9 cellular contexts compared by ENCODE assay signal in the genomic region with DNA sequence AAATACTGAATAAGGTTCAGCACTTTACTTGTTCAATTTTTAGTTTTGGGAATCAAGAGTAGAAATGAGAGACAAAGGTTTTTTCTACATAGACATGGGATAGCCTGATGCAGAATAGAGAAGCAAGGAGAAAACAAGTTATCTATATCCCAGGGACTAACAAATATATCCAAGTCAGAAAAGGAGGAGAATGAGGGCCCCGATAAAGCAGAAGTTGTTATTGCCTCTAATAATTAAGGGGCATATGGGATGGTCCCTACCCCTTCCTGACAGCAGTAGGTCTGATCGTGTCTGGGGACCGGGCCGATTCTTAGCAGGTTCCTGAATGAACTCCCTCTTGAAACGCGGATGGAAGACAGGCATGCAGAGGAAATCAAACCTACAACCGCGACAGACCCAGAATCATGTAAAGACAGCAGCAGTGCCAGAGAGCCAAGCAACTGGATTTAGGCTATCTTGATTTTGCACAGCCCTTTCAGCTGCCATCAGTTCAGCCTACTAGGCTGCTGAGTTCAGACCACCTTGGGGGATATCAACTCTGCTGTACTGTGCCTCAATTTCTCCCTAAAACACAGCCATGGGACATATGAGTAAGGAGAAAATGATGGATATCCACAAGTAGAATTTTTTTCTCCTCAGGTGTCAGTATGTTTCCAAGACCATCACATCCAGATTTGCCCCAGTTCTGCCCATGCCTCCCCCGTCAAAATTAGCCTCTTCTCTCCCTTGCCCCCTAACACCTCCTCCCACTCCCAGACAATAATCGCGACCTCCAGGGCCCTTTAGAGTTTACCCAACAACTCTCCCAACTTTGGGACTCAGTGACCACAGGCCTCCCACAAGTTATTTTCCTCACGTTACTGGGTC. TPM values are rescaled to one million over a fixed set of nuclear protein-coding genes. Genes with fewer than 3 reads are reported as not detected.
DNase-seq lines count a peak whose midpoint lies in the region; ATAC-seq and TF ChIP-seq lines count a peak whose summit lies in the region.
"Had no signal": no experiment of that assay in that cellular context is flagged by ENCODE, and none has a peak within 500 bp of the region (broad histone marks: within the 10 kb centered on the region; RNA-seq: fewer than 3 reads in every experiment).

No MANE protein-coding gene starts in this region.

- H3K4me3 ChIP-seq in H7 (ENCODE audit: insufficient read depth, low read depth, low read length) (peak overlapping the region; percentile 77), foreskin fibroblast (ENCODE audit: low read depth in 1 of 2, low read length in 2 of 2) (peak overlapping the region; percentile 92 to 98), skeletal muscle satellite cell (ENCODE audit: low read length) (peak overlapping the region; percentile 83)

- H3K4me1 ChIP-seq in skeletal muscle satellite cell (ENCODE audit: control insufficient read depth, insufficient read depth, low read length) = peaks cover 24% of the 10 kb centered on the region

- POLR2A ChIA-PET in RWPE1 (lab: Yijun Ruan, JAX; ENCODE audit: low non-redundant PET) = interaction anchor here (0.6 kb wide), 1 partner anchor 16 kb away, joined by 7 read pairs; no protein-coding TSS in a partner anchor

- TF ChIP-seq CTCF in RWPE1 (conservative IDR thresholded peaks at IDR 0.05; ENCODE audit: low read depth) = no peak
- TF ChIP-seq CTCF in foreskin fibroblast (IDR thresholded peaks at IDR 0.05; ENCODE audit: low read depth, low read length) = no peak

- no peak overlapping the region for H3K27ac Mint-ChIP-seq in activated naive CD8-positive, alpha-beta T cell treated with anti-CD3 and anti-CD28 coated beads for 36 hours
- H3K27ac Mint-ChIP-seq in T-helper 17 cell = no peak overlapping the region

- ATAC-seq in HG03469 (IDR thresholded peaks at IDR 0.05; ENCODE audit: unreplicated experiment) = no peak
- no peak for ATAC-seq in T-helper 17 cell
- no peak for ATAC-seq in GM18867 (IDR thresholded peaks at IDR 0.05; ENCODE audit: unreplicated experiment)

- H3K4me2 ChIP-seq in skeletal muscle satellite cell (ENCODE audit: low read length) = peak overlapping the region; percentile 92

- H3K36me3 ChIP-seq in H7 (replicated peaks; ENCODE audit: control insufficient read depth, insufficient read depth, low read length) (peaks cover 29% of the 10 kb centered on the region), skeletal muscle satellite cell (ENCODE audit: insufficient read depth, low read length) (peaks cover 26% of the 10 kb centered on the region)

- CTCF ChIA-PET in RWPE1 (lab: Yijun Ruan, JAX) = interaction anchor here (0.7 to 1.4 kb wide), 3 partner anchors 16 to 148 kb away, joined by 5 to 6 read pairs (median 5); no protein-coding TSS in a partner anchor

- H3K9ac ChIP-seq in skeletal muscle satellite cell (ENCODE audit: low read depth, low read length) = peak overlapping the region; percentile 89

- no peaks in the 10 kb centered on the region for H3K27me3 Mint-ChIP-seq in activated naive CD8-positive, alpha-beta T cell treated with anti-CD3 and anti-CD28 coated beads for 36 hours
- no peaks in the 10 kb centered on the region for H3K27me3 Mint-ChIP-seq in T-helper 17 cell
- H3K27me3 Mint-ChIP-seq: naive B cell had no signal

- H3K27me3 ChIP-seq in H7 (ENCODE audit: control insufficient read depth, insufficient read depth, low read length) = no peaks in the 10 kb centered on the region
- H3K27me3 ChIP-seq in skeletal muscle satellite cell (ENCODE audit: control insufficient read depth, insufficient read depth, low read length) = no peaks in the 10 kb centered on the region

- no peaks in the 10 kb centered on the region for H3K9me3 Mint-ChIP-seq in activated naive CD8-positive, alpha-beta T cell treated with anti-CD3 and anti-CD28 coated beads for 36 hours
- H3K9me3 Mint-ChIP-seq: naive B cell had no signal

- H3K4me3 Mint-ChIP-seq in activated naive CD8-positive, alpha-beta T cell treated with anti-CD3 and anti-CD28 coated beads for 36 hours = no peak overlapping the region
- no peak overlapping the region for H3K4me3 Mint-ChIP-seq in T-helper 17 cell
- H3K4me3 Mint-ChIP-seq: naive B cell had no signal

- H3K27ac ChIP-seq in RWPE1 = peak overlapping the region; percentile 82

- H3K36me3 Mint-ChIP-seq in activated naive CD8-positive, alpha-beta T cell treated with anti-CD3 and anti-CD28 coated beads for 36 hours = peaks cover 36% of the 10 kb centered on the region
- peaks cover 3% of the 10 kb centered on the region for H3K36me3 Mint-ChIP-seq in T-helper 17 cell (ENCODE audit: low read depth)
- H3K36me3 Mint-ChIP-seq: naive B cell had no signal

- DNase-seq in H7 = no peak
- no peak for DNase-seq in RWPE1 (ENCODE audit: low spot score)
- peak in 1 of 2 donors; percentile 37 for DNase-seq in foreskin fibroblast
- DNase-seq in activated naive CD8-positive, alpha-beta T cell treated with anti-CD3 and anti-CD28 coated beads for 36 hours = no peak
- DNase-seq in T-helper 17 cell = no peak

- no peaks in the 10 kb centered on the region for H3K9me3 ChIP-seq in skeletal muscle satellite cell (replicated peaks; ENCODE audit: low read length)
- H3K9me3 ChIP-seq in T-helper 17 cell (ENCODE audit: control insufficient read depth, low read length, poor library complexity, severe bottlenecking) = no peaks in the 10 kb centered on the region

- peaks cover 31% of the 10 kb centered on the region for H3K4me1 Mint-ChIP-seq in activated naive CD8-positive, alpha-beta T cell treated with anti-CD3 and anti-CD28 coated beads for 36 hours
- peaks cover 11% of the 10 kb centered on the region for H3K4me1 Mint-ChIP-seq in T-helper 17 cell

RNA-seq across cellular contexts. Expression of a gene that starts 0.7 kb away (rescaled TPM):
- 86.7 and 114 TPM in 2 replicates for total RNA-seq in H7 (2014; rRNA removed; shearing (Covaris generic))
- 89.0 and 97.6 TPM in 2 replicates for total RNA-seq in skeletal muscle satellite cell (2012; rRNA removed)
- 100 to 1,000 TPM; 169 to 190 TPM for total RNA-seq in activated naive CD8-positive, alpha-beta T cell treated with anti-CD3 and anti-CD28 coated beads for 36 hours
- total RNA-seq in T-helper 17 cell = 10 to 100 TPM; 22.8 to 33.9 TPM

RNA-seq across cellular contexts. Expression of a gene that starts 9.5 kb away (rescaled TPM):
- total RNA-seq in H7 (2014; rRNA removed; shearing (Covaris generic)) = 41.9 and 45.0 TPM in 2 replicates
- total RNA-seq in skeletal muscle satellite cell (2012; rRNA removed) = 29.9 and 48.3 TPM in 2 replicates
- 10 to 100 TPM; 66.2 to 67.2 TPM for total RNA-seq in activated naive CD8-positive, alpha-beta T cell treated with anti-CD3 and anti-CD28 coated beads for 36 hours
- total RNA-seq in T-helper 17 cell = 10 to 100 TPM; 77.3 to 88.9 TPM

RNA-seq across cellular contexts. Expression of a gene that starts 28.4 kb away (rescaled TPM):
- total RNA-seq in H7 (2014; rRNA removed; shearing (Covaris generic)) = 96.5 and 104 TPM in 2 replicates
- total RNA-seq in skeletal muscle satellite cell (2012; rRNA removed) = 23.8 and 29.7 TPM in 2 replicates
- total RNA-seq in activated naive CD8-positive, alpha-beta T cell treated with anti-CD3 and anti-CD28 coated beads for 36 hours = 10 to 100 TPM; 51.9 to 53.6 TPM
- 10 to 100 TPM; 19.5 to 25.9 TPM for total RNA-seq in T-helper 17 cell

RNA-seq across cellular contexts. Expression of a gene that starts 45.4 kb away (rescaled TPM):
- total RNA-seq in H7 (2014; rRNA removed; shearing (Covaris generic)) = 0.33 and 0.73 TPM in 2 replicates
- 0.22 and 0.25 TPM in 2 replicates for total RNA-seq in skeletal muscle satellite cell (2012; rRNA removed)
- under 1 TPM; 0.14 to 0.19 TPM for total RNA-seq in activated naive CD8-positive, alpha-beta T cell treated with anti-CD3 and anti-CD28 coated beads for 36 hours
- 1 to 10 TPM; 7.2 to 8.7 TPM for total RNA-seq in T-helper 17 cell

RNA-seq across cellular contexts. Expression of a gene that starts 53.9 kb away (rescaled TPM):
- 27.0 and 27.5 TPM in 2 replicates for total RNA-seq in H7 (2014; rRNA removed; shearing (Covaris generic))
- 13.1 and 16.5 TPM in 2 replicates for total RNA-seq in skeletal muscle satellite cell (2012; rRNA removed)
- total RNA-seq in activated naive CD8-positive, alpha-beta T cell treated with anti-CD3 and anti-CD28 coated beads for 36 hours = 1 to 10 TPM in 1 of 2 experiments, under 1 TPM in 1; 0.90 to 1.0 TPM
- 1 to 10 TPM; 1.3 to 1.5 TPM for total RNA-seq in T-helper 17 cell
